In the genomic region with DNA sequence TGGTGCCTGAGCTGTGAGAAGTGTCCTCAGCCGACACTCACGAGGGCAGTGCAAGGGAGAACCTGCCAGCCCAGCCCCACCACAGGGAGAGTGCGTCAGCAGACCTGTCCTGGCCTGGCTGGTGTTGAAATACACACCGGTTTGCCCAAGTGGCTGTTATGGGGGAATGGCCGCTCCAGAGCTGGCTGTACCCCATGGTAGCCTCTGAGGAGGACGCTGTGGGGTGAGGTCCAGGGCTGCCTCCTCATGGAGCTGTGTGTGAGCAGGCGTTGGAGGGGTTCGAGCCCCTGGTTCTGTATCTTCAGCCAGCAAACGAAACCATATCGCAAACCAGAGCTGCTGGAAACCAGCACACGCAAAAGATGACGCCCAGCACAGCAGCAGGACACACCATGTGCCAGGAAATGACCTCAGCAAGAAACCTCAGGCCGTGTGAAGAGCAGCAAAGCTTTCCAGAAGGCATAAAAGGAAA, we compare ENCODE assay signal across 1 cellular context.
TF ChIP-seq lines count a peak whose summit lies in the region.

No MANE protein-coding gene starts in this region.

TF ChIP-seq in K562, 482 proteins besides CTCF, POLR2A, EP300 and RAD21 (continued from another document and continues in another):
- TF ChIP-seq SIRT6 (IDR thresholded peaks at IDR 0.05; ENCODE audit: low read depth, low read length): no peak
- TF ChIP-seq XRCC5 (IDR thresholded peaks at IDR 0.05; ENCODE audit: low read depth, low read length): no peak
- TF ChIP-seq KDM2B (CRISPR knock-in tag; IDR thresholded peaks at IDR 0.05): no peak
- no peak for TF ChIP-seq MITF (IDR thresholded peaks at IDR 0.05)
- TF ChIP-seq E2F6 (IDR thresholded peaks at IDR 0.05; ENCODE audit: borderline replicate concordance in 1 of 2, extremely low read depth in 1 of 2, insufficient read depth in 1 of 2, insufficient read length in 1 of 2, low read depth in 1 of 2, low read length in 1 of 2, poor library complexity in 1 of 2, severe bottlenecking in 1 of 2): peak in 1 of 2 experiments; percentile 59
- TF ChIP-seq CBFB (CRISPR knock-in tag; IDR thresholded peaks at IDR 0.05): no peak
- TF ChIP-seq MYNN (IDR thresholded peaks at IDR 0.05): no peak
- TF ChIP-seq MYNN (CRISPR knock-in tag; IDR thresholded peaks at IDR 0.05): no peak
- TF ChIP-seq NELFE (IDR thresholded peaks at IDR 0.05; ENCODE audit: insufficient read depth, insufficient read length): no peak
- TF ChIP-seq, protein P1, sequence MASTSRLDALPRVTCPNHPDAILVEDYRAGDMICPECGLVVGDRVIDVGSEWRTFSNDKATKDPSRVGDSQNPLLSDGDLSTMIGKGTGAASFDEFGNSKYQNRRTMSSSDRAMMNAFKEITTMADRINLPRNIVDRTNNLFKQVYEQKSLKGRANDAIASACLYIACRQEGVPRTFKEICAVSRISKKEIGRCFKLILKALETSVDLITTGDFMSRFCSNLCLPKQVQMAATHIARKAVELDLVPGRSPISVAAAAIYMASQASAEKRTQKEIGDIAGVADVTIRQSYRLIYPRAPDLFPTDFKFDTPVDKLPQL (IDR thresholded peaks at IDR 0.05; ENCODE audit: extremely low read depth, insufficient read length): no peak
- TF ChIP-seq, protein P2, sequence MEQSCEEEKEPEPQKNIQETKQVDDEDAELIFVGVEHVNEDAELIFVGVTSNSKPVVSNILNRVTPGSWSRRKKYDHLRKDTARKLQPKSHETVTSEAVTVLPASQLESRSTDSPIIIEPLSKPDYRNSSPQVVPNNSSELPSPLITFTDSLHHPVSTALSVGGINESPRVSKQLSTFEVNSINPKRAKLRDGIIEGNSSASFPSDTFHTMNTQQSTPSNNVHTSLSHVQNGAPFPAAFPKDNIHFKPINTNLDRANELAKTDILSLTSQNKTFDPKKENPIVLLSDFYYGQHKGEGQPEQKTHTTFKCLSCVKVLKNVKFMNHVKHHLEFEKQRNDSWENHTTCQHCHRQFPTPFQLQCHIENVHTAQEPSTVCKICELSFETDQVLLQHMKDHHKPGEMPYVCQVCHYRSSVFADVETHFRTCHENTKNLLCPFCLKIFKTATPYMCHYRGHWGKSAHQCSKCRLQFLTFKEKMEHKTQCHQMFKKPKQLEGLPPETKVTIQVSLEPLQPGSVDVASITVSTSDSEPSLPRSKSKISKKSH (CRISPR knock-in tag; IDR thresholded peaks at IDR 0.05): no peak
- TF ChIP-seq ETS1 (conservative IDR thresholded peaks at IDR 0.05; ENCODE audit: control insufficient read depth, low read depth, low read length): no peak
- TF ChIP-seq NFE2 (IDR thresholded peaks at IDR 0.05; ENCODE audit: low read depth): no peak
- no peak for TF ChIP-seq ZKSCAN3 (CRISPR knock-in tag; IDR thresholded peaks at IDR 0.05)
- no peak for TF ChIP-seq KLF16 (IDR thresholded peaks at IDR 0.05)
- TF ChIP-seq SMAD4 (CRISPR knock-in tag; conservative IDR thresholded peaks at IDR 0.05): 0 out of 2 replicates have a peak, but pooled peaks have one; percentile 19
- TF ChIP-seq TOE1 (IDR thresholded peaks at IDR 0.05; ENCODE audit: borderline replicate concordance): no peak
- no peak for TF ChIP-seq TOE1 (CRISPR knock-in tag; IDR thresholded peaks at IDR 0.05; ENCODE audit: borderline replicate concordance, low read depth)
- TF ChIP-seq RBBP5 (IDR thresholded peaks at IDR 0.05; ENCODE audit: borderline replicate concordance, insufficient read depth, low read length, poor library complexity, severe bottlenecking): no peak
- no peak for TF ChIP-seq KHSRP (IDR thresholded peaks at IDR 0.05)
- TF ChIP-seq LARP7 (IDR thresholded peaks at IDR 0.05): no peak
- no peak for TF ChIP-seq ZNF764 (CRISPR knock-in tag; IDR thresholded peaks at IDR 0.05; ENCODE audit: low read depth)
- TF ChIP-seq MLX (CRISPR knock-in tag; conservative IDR thresholded peaks at IDR 0.05): no peak
- no peak for TF ChIP-seq HBP1 (CRISPR knock-in tag; IDR thresholded peaks at IDR 0.05)
- TF ChIP-seq, protein P3, sequence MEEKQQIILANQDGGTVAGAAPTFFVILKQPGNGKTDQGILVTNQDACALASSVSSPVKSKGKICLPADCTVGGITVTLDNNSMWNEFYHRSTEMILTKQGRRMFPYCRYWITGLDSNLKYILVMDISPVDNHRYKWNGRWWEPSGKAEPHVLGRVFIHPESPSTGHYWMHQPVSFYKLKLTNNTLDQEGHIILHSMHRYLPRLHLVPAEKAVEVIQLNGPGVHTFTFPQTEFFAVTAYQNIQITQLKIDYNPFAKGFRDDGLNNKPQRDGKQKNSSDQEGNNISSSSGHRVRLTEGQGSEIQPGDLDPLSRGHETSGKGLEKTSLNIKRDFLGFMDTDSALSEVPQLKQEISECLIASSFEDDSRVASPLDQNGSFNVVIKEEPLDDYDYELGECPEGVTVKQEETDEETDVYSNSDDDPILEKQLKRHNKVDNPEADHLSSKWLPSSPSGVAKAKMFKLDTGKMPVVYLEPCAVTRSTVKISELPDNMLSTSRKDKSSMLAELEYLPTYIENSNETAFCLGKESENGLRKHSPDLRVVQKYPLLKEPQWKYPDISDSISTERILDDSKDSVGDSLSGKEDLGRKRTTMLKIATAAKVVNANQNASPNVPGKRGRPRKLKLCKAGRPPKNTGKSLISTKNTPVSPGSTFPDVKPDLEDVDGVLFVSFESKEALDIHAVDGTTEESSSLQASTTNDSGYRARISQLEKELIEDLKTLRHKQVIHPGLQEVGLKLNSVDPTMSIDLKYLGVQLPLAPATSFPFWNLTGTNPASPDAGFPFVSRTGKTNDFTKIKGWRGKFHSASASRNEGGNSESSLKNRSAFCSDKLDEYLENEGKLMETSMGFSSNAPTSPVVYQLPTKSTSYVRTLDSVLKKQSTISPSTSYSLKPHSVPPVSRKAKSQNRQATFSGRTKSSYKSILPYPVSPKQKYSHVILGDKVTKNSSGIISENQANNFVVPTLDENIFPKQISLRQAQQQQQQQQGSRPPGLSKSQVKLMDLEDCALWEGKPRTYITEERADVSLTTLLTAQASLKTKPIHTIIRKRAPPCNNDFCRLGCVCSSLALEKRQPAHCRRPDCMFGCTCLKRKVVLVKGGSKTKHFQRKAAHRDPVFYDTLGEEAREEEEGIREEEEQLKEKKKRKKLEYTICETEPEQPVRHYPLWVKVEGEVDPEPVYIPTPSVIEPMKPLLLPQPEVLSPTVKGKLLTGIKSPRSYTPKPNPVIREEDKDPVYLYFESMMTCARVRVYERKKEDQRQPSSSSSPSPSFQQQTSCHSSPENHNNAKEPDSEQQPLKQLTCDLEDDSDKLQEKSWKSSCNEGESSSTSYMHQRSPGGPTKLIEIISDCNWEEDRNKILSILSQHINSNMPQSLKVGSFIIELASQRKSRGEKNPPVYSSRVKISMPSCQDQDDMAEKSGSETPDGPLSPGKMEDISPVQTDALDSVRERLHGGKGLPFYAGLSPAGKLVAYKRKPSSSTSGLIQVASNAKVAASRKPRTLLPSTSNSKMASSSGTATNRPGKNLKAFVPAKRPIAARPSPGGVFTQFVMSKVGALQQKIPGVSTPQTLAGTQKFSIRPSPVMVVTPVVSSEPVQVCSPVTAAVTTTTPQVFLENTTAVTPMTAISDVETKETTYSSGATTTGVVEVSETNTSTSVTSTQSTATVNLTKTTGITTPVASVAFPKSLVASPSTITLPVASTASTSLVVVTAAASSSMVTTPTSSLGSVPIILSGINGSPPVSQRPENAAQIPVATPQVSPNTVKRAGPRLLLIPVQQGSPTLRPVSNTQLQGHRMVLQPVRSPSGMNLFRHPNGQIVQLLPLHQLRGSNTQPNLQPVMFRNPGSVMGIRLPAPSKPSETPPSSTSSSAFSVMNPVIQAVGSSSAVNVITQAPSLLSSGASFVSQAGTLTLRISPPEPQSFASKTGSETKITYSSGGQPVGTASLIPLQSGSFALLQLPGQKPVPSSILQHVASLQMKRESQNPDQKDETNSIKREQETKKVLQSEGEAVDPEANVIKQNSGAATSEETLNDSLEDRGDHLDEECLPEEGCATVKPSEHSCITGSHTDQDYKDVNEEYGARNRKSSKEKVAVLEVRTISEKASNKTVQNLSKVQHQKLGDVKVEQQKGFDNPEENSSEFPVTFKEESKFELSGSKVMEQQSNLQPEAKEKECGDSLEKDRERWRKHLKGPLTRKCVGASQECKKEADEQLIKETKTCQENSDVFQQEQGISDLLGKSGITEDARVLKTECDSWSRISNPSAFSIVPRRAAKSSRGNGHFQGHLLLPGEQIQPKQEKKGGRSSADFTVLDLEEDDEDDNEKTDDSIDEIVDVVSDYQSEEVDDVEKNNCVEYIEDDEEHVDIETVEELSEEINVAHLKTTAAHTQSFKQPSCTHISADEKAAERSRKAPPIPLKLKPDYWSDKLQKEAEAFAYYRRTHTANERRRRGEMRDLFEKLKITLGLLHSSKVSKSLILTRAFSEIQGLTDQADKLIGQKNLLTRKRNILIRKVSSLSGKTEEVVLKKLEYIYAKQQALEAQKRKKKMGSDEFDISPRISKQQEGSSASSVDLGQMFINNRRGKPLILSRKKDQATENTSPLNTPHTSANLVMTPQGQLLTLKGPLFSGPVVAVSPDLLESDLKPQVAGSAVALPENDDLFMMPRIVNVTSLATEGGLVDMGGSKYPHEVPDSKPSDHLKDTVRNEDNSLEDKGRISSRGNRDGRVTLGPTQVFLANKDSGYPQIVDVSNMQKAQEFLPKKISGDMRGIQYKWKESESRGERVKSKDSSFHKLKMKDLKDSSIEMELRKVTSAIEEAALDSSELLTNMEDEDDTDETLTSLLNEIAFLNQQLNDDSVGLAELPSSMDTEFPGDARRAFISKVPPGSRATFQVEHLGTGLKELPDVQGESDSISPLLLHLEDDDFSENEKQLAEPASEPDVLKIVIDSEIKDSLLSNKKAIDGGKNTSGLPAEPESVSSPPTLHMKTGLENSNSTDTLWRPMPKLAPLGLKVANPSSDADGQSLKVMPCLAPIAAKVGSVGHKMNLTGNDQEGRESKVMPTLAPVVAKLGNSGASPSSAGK (IDR thresholded peaks at IDR 0.05): peak; percentile 75
- TF ChIP-seq MEF2D (tag; conservative IDR thresholded peaks at IDR 0.05; ENCODE audit: low read depth): no peak
- TF ChIP-seq TCF7 (IDR thresholded peaks at IDR 0.05; ENCODE audit: borderline replicate concordance): no peak
- no peak for TF ChIP-seq FIP1L1 (IDR thresholded peaks at IDR 0.05; ENCODE audit: low read depth, low read length, poor library complexity, severe bottlenecking)
- TF ChIP-seq, protein P4, sequence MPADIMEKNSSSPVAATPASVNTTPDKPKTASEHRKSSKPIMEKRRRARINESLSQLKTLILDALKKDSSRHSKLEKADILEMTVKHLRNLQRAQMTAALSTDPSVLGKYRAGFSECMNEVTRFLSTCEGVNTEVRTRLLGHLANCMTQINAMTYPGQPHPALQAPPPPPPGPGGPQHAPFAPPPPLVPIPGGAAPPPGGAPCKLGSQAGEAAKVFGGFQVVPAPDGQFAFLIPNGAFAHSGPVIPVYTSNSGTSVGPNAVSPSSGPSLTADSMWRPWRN (IDR thresholded peaks at IDR 0.05; ENCODE audit: low read depth): no peak
- no peak for TF ChIP-seq ZFP36 (IDR thresholded peaks at IDR 0.05; ENCODE audit: low read depth, low read length, partially characterized antibody)
- TF ChIP-seq PCBP1 (IDR thresholded peaks at IDR 0.05; ENCODE audit: low read depth, low read length, poor library complexity, severe bottlenecking): no peak
- peak; percentile 66; the same call in 1 of the 2 replicates for TF ChIP-seq L3MBTL2 (IDR thresholded peaks at IDR 0.05)
- TF ChIP-seq CREB1 (IDR thresholded peaks at IDR 0.05): no peak
- no peak for TF ChIP-seq CREB1 (CRISPR knock-in tag; IDR thresholded peaks at IDR 0.05)
